ENCODE assay signal across 13 cellular contexts in the genomic region with DNA sequence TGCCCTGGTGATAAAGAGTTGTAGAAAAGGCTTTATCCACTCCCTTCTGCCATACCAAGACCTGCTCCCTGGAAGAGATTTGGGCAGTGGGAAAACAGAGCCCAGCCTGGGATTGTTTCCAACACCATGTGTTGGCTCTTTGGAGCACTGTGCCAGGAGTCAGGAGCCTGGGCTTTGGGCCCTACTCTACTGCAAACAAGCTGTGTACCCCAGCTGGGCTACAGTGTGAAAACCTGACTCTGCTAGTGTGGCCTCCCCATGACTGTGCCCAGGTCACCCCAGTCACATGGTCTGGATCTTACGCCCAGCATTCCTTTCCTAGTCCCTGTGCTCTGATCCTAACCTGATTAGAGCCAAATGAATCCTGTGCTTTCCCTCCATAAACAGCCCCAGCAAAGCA.
"Had no signal": no experiment of that assay in that cellular context is flagged by ENCODE, and none has a peak within 500 bp of the region (broad histone marks: within the 10 kb centered on the region; RNA-seq: fewer than 3 reads in every experiment).

No MANE protein-coding gene starts in this region.

- H3K36me3 Mint-ChIP-seq: activated CD4-positive, alpha-beta memory T cell treated with anti-CD3 and anti-CD28 coated beads for 36 hours; activated naive CD8-positive, alpha-beta T cell treated with anti-CD3 and anti-CD28 coated beads, Interleukin-2, amount 10 ng/mL, durations not matched to agents 7 days and 5 days had no signal

- H3K4me3 ChIP-seq: breast epithelium had no signal

- H3K27ac ChIP-seq: breast epithelium had no signal

- H3K27me3 ChIP-seq: breast epithelium had no signal

- H3K9me3 ChIP-seq: breast epithelium had no signal

- H3K4me1 ChIP-seq: breast epithelium had no signal

- H3K36me3 ChIP-seq: breast epithelium had no signal

- H3K4me3 Mint-ChIP-seq: activated CD4-positive, alpha-beta memory T cell treated with anti-CD3 and anti-CD28 coated beads for 36 hours; activated naive CD8-positive, alpha-beta T cell treated with anti-CD3 and anti-CD28 coated beads, Interleukin-2, amount 10 ng/mL, durations not matched to agents 7 days and 5 days; nephron had no signal

- H3K27ac Mint-ChIP-seq: activated CD4-positive, alpha-beta memory T cell treated with anti-CD3 and anti-CD28 coated beads for 36 hours; activated naive CD8-positive, alpha-beta T cell treated with anti-CD3 and anti-CD28 coated beads, Interleukin-2, amount 10 ng/mL, durations not matched to agents 7 days and 5 days; nephron had no signal

- DNase-seq: activated CD4-positive, alpha-beta memory T cell treated with anti-CD3 and anti-CD28 coated beads for 36 hours; activated naive CD8-positive, alpha-beta T cell treated with anti-CD3 and anti-CD28 coated beads, Interleukin-2, amount 10 ng/mL, durations not matched to agents 7 days and 5 days; foreskin melanocyte; left ventricle myocardium superior; mesenchymal stem cell; stimulated activated CD4-positive, alpha-beta T cell treated with anti-CD3 and anti-CD28 coated beads, Interleukin-4, amount 100 ng/mL, for 1 hour; stimulated activated CD8-positive, alpha-beta memory T cell treated with anti-CD3 and anti-CD28 coated beads, Interleukin-4, amount 100 ng/mL, for 48 hours; stimulated activated naive CD8-positive, alpha-beta T cell treated with anti-CD3 and anti-CD28 coated beads, Interleukin-15, Interleukin-2, amounts not matched to agents 100 U/mL and 50 U/mL, for 24 hours; T-helper 9 cell had no signal

- H3K4me1 Mint-ChIP-seq: activated naive CD8-positive, alpha-beta T cell treated with anti-CD3 and anti-CD28 coated beads, Interleukin-2, amount 10 ng/mL, durations not matched to agents 7 days and 5 days; nephron had no signal

- FAIRE-seq: colon, endothelial cell of umbilical vein had no signal

- H3K9me3 Mint-ChIP-seq: activated CD4-positive, alpha-beta memory T cell treated with anti-CD3 and anti-CD28 coated beads for 36 hours; activated naive CD8-positive, alpha-beta T cell treated with anti-CD3 and anti-CD28 coated beads, Interleukin-2, amount 10 ng/mL, durations not matched to agents 7 days and 5 days; nephron had no signal

- ATAC-seq: left ventricle myocardium superior; stimulated activated naive CD8-positive, alpha-beta T cell treated with anti-CD3 and anti-CD28 coated beads, Interleukin-15, Interleukin-2, amounts not matched to agents 100 U/mL and 50 U/mL, for 24 hours had no signal
